Comparison of ENCODE assay signal across 29 cellular contexts in the genomic region with DNA sequence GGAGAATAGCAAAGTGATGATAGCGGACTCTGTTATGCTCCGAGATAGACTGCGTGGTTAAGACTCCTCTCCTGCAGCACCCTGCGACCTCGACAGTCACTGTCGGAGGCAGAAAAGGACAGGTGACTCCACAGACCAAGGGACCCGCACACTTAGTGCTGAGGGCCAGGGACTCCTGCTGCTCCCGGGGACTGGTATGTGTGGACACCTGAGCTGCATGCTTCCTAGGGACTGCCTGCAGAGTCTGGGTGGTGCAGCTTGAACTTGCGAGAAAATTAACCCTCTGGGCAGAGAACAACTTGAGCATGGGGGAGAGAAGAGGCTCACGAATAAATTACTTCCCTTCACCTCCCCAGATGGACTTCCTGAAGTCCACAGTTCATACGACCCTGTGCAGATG.
"Had no signal": no experiment of that assay in that cellular context is flagged by ENCODE, and none has a peak within 500 bp of the region (broad histone marks: within the 10 kb centered on the region; RNA-seq: fewer than 3 reads in every experiment).

No MANE protein-coding gene starts in this region.

- H3K27me3 ChIP-seq: colonic mucosa, foreskin keratinocyte, ovary, sigmoid colon, testis, tibial artery had no signal

- H3K9me3 Mint-ChIP-seq: type B pancreatic cell had no signal

- H3K27me3 Mint-ChIP-seq: dendritic cell treated with granulocyte-macrophage colony-stimulating factor and Interleukin-4, amounts not matched to agents 40 ng/mL and 50 ng/mL, for 4 days; stimulated activated memory B cell treated with anti-CD40 and anti-IgM and Interleukin-4, amounts not matched to agents 10 μg/mL and 1 μg/mL and 100 μg/mL, for 72 hours had no signal

- H3K4me3 ChIP-seq: colonic mucosa, esophagus muscularis mucosa, gastroesophageal sphincter, heart right ventricle, lower lobe of right lung, ovary, psoas muscle, sigmoid colon, testis, tibial artery had no signal

- H3K27ac ChIP-seq: colonic mucosa, esophagus muscularis mucosa, foreskin keratinocyte, gastroesophageal sphincter, heart right ventricle, lower lobe of right lung, ovary, psoas muscle, sigmoid colon, testis, tibial artery had no signal

- H3K4me1 Mint-ChIP-seq: immature natural killer cell; stimulated activated memory B cell treated with anti-CD40 and anti-IgM and Interleukin-4, amounts not matched to agents 10 μg/mL and 1 μg/mL and 100 μg/mL, for 72 hours had no signal

- ATAC-seq: foreskin keratinocyte; gastroesophageal sphincter; heart right ventricle; left colon; left ventricle myocardium superior; lower lobe of right lung; naive thymus-derived CD8-positive, alpha-beta T cell; psoas muscle; right cardiac atrium; stimulated activated memory B cell treated with anti-CD40 and anti-IgM and Interleukin-4, amounts not matched to agents 10 μg/mL and 1 μg/mL and 100 μg/mL, for 72 hours; stimulated activated naive CD8-positive, alpha-beta T cell treated with anti-CD3 and anti-CD28 coated beads, Interleukin-15, Interleukin-2, amounts not matched to agents 100 U/mL and 50 U/mL, for 24 hours had no signal

- H3K4me3 Mint-ChIP-seq: dendritic cell treated with granulocyte-macrophage colony-stimulating factor and Interleukin-4, amounts not matched to agents 40 ng/mL and 50 ng/mL, for 4 days; immature natural killer cell; naive thymus-derived CD8-positive, alpha-beta T cell; nephron progenitor cell; stimulated activated memory B cell treated with anti-CD40 and anti-IgM and Interleukin-4, amounts not matched to agents 10 μg/mL and 1 μg/mL and 100 μg/mL, for 72 hours; type B pancreatic cell had no signal

- H3K27ac Mint-ChIP-seq: dendritic cell treated with granulocyte-macrophage colony-stimulating factor and Interleukin-4, amounts not matched to agents 40 ng/mL and 50 ng/mL, for 4 days; immature natural killer cell; naive thymus-derived CD8-positive, alpha-beta T cell; nephron progenitor cell; stimulated activated memory B cell treated with anti-CD40 and anti-IgM and Interleukin-4, amounts not matched to agents 10 μg/mL and 1 μg/mL and 100 μg/mL, for 72 hours; type B pancreatic cell had no signal

- H3K36me3 Mint-ChIP-seq: immature natural killer cell; naive thymus-derived CD8-positive, alpha-beta T cell; stimulated activated memory B cell treated with anti-CD40 and anti-IgM and Interleukin-4, amounts not matched to agents 10 μg/mL and 1 μg/mL and 100 μg/mL, for 72 hours; type B pancreatic cell had no signal

- DNase-seq: colonic mucosa; effector CD8-positive, alpha-beta T cell; foreskin keratinocyte; heart right ventricle; hippocampal formation; immature natural killer cell; islet precursor cell; kidney glomerular epithelial cell; left colon; left ventricle myocardium superior; lower lobe of right lung; naive thymus-derived CD8-positive, alpha-beta T cell; nephron progenitor cell; occipital lobe; ovary; psoas muscle; right cardiac atrium; sigmoid colon; stimulated activated CD4-positive, alpha-beta T cell treated with anti-CD3 and anti-CD28 coated beads, Interleukin-2, amount 100 ng/mL, for 24 hours; stimulated activated CD4-positive, alpha-beta T cell treated with anti-CD3 and anti-CD28 coated beads, Interleukin-4, amount 100 ng/mL, for 4 hours; stimulated activated naive CD8-positive, alpha-beta T cell treated with anti-CD3 and anti-CD28 coated beads, Interleukin-15, Interleukin-2, amounts not matched to agents 100 U/mL and 50 U/mL, for 24 hours; substantia nigra; testis; tibial artery had no signal

- H3K36me3 ChIP-seq: colonic mucosa, esophagus muscularis mucosa, gastroesophageal sphincter, heart right ventricle, lower lobe of right lung, ovary, sigmoid colon, tibial artery had no signal

- H3K9me3 ChIP-seq: colonic mucosa, gastroesophageal sphincter, ovary, psoas muscle, testis, tibial artery had no signal

- H3K4me1 ChIP-seq: colonic mucosa, esophagus muscularis mucosa, foreskin keratinocyte, gastroesophageal sphincter, heart right ventricle, lower lobe of right lung, psoas muscle, sigmoid colon, testis, tibial artery had no signal
